ENCODE assay signal across 9 cellular contexts in the genomic region with DNA sequence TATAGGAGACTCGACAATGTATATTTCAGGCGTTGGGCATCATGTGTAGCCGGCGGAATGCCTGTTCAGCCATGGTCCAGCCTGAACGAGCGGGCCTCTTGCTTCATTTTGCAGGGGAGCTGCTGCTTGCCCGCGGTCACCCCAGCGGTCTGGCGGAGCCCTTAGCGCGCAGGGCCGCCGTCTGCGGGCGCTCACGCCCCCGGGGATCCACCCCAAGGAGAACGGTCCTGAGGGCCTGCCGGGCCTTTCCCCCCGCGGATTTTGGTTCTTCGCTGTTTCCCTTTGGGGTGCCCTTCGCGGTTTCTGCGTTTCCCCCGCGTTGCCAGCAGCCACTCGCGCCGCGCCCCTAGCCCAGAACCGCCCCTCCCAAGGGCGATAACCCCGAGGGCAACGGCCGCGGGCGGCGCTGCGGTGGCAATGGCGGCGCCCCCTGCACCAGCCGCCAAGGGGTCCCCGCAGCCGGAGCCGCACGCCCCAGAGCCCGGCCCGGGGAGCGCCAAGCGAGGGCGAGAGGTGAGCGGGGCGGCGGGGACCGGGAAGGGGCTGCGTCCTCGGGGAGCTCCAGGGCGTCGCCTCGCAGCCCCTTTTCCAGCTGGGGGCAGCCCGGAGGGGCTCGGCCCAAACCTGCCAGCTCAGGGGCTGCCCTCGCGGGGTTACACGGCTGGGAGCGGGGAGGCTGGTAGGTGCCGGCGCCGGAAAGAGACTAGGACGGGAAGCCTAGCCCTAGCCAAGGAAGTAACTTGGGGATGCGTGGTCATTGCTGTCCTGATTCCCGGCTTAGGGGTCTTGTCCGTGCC. TPM values are rescaled to one million over a fixed set of nuclear protein-coding genes. Genes with fewer than 3 reads are reported as not detected.
DNase-seq lines count a peak whose midpoint lies in the region; ATAC-seq, FAIRE-seq and TF ChIP-seq lines count a peak whose summit lies in the region.
"Had no signal": no experiment of that assay in that cellular context is flagged by ENCODE, and none has a peak within 500 bp of the region (broad histone marks: within the 10 kb centered on the region; RNA-seq: fewer than 3 reads in every experiment).

A gene with protein sequence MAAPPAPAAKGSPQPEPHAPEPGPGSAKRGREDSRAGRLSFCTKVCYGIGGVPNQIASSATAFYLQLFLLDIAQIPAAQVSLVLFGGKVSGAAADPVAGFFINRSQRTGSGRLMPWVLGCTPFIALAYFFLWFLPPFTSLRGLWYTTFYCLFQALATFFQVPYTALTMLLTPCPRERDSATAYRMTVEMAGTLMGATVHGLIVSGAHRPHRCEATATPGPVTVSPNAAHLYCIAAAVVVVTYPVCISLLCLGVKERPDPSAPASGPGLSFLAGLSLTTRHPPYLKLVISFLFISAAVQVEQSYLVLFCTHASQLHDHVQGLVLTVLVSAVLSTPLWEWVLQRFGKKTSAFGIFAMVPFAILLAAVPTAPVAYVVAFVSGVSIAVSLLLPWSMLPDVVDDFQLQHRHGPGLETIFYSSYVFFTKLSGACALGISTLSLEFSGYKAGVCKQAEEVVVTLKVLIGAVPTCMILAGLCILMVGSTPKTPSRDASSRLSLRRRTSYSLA (plus strand): TSS at position 406 of the 797 bp plus-strand sequence. CDS start 12 bp downstream, at position 418.

- no peak within 1 kb of the TSS for H3K4me3 Mint-ChIP-seq in osteocyte (ENCODE audit: unreplicated experiment)

- intact Hi-C loops in left ventricle myocardium superior (cut with micrococcal nuclease), result no loop called here
- intact Hi-C loops in psoas muscle (cut with DNase I), result no loop called here

- FAIRE-seq in GM19239 (lab: Jason Lieb, UNC), result no peak

- H3K36me3 Mint-ChIP-seq in osteocyte (ENCODE audit: unreplicated experiment), result no peaks in the 10 kb centered on the region

- TF ChIP-seq CTCF in WI38 (IDR thresholded peaks at IDR 0.05; ENCODE audit: low read depth, low read length) (no peak), psoas muscle (IDR thresholded peaks at IDR 0.05) (no peak), osteocyte (IDR thresholded peaks at IDR 0.05) (no peak)

- ATAC-seq in left ventricle myocardium superior, result peak; percentile 46
- ATAC-seq in psoas muscle, result peak; percentile 41 to 64 (median 59)
- ATAC-seq in HG03521 (IDR thresholded peaks at IDR 0.05; ENCODE audit: unreplicated experiment), result no peak

- no peaks in the 10 kb centered on the region for H3K9me3 ChIP-seq in psoas muscle

- H3K4me1 Mint-ChIP-seq in osteocyte (ENCODE audit: unreplicated experiment), result peaks cover 12% of the 10 kb centered on the region

- no peaks in the 10 kb centered on the region for H3K27me3 Mint-ChIP-seq in osteocyte (ENCODE audit: unreplicated experiment)

- H3K27ac Mint-ChIP-seq in osteocyte (ENCODE audit: unreplicated experiment), result no peak within 1 kb of the TSS

- H3K4me1 ChIP-seq in psoas muscle, result peaks cover 8% of the 10 kb centered on the region

- H3K4me3 ChIP-seq in WI38 (ENCODE audit: low read depth, low read length) (peak within 1 kb of the TSS; percentile 30), psoas muscle (peak within 1 kb of the TSS; percentile 59)

- 2 to 3% (median 2%) methylated on average over 56 to 75 of the region's 75 CpGs for WGBS in psoas muscle, 3 donors

- DNase-seq in GM03348 (ENCODE audit: low spot score), result peak; percentile 71
- no peak for DNase-seq in left ventricle myocardium superior
- no peak for DNase-seq in psoas muscle
- no peak for DNase-seq in GM19239 (ENCODE audit: insufficient read length, low spot score)
- no peak for DNase-seq in osteocyte (ENCODE audit: extremely low spot score, unreplicated experiment)
- no peak for DNase-seq in medulla oblongata (ENCODE audit: extremely low spot score)
- DNase-seq: NCI-H1436 treated with DMSO at 0.1 percent for 48 hours had no signal

- H3K36me3 ChIP-seq in psoas muscle (ENCODE audit: insufficient read depth in 1 of 2, low read depth in 1 of 2), result no peaks in the 10 kb centered on the region

- H3K9me3 Mint-ChIP-seq in osteocyte (ENCODE audit: unreplicated experiment), result no peaks in the 10 kb centered on the region

- no peak within 1 kb of the TSS for H3K27ac ChIP-seq in psoas muscle

- H3K27me3 ChIP-seq in psoas muscle (ENCODE audit: insufficient read depth in 3 of 3, low read length in 2 of 3), result peaks cover 0 to 22% (median 21%) of the 10 kb centered on the region in 3 donors

RNA-seq across cellular contexts. Expression of the gene that starts here (rescaled TPM):
- total RNA-seq in left ventricle myocardium superior (not detected), psoas muscle (under 1 TPM in 2 of 4 donors, not detected in 2; 0.27 to 0.28 TPM), osteocyte (not detected in 2 replicates)
- under 1 TPM; 0.03 to 0.12 (median 0.07) TPM for polyA plus RNA-seq in psoas muscle

Comparison
In these comparisons a context has a peak if more than half of its experiments do, and no peak if none do; other contexts are left out.
1. Peak in ATAC-seq in left ventricle myocardium superior; RNA of the gene not detected or under 1 TPM.
2. Peak in ATAC-seq and H3K4me3 ChIP-seq in psoas muscle; RNA of the gene not detected or under 1 TPM.